In genomic region chr2:53567073-53567472, GRCh38 we compare ENCODE assay signal across 20 cellular contexts.
DNase-seq lines count a peak whose midpoint lies in the region; ATAC-seq, FAIRE-seq and TF ChIP-seq lines count a peak whose summit lies in the region.
"Had no signal": no experiment of that assay in that cellular context is flagged by ENCODE, and none has a peak within 500 bp of the region (broad histone marks: within the 10 kb centered on the region; RNA-seq: fewer than 3 reads in every experiment).

No MANE protein-coding gene starts in this region.

- TF ChIP-seq POLR2A in upper lobe of left lung (IDR thresholded peaks at IDR 0.05) = no peak

- H2AK5ac ChIP-seq in mesendoderm (ENCODE audit: low read length) = no peak overlapping the region

- TF ChIP-seq CTCF in GM23338 (conservative IDR thresholded peaks at IDR 0.05; ENCODE audit: low read depth in 2 of 2) (no peak), PC-9 (conservative IDR thresholded peaks at IDR 0.05) (no peak), endodermal cell (conservative IDR thresholded peaks at IDR 0.05) (no peak), upper lobe of left lung (IDR thresholded peaks at IDR 0.05) (no peak)

- no peak overlapping the region for H3K27ac Mint-ChIP-seq in GM23338
- peak overlapping the region; percentile 69 for H3K27ac Mint-ChIP-seq in endodermal cell
- H3K27ac Mint-ChIP-seq: CD4-positive, alpha-beta memory T cell; HFFc6 had no signal

- no peaks in the 10 kb centered on the region for H3K79me1 ChIP-seq in mesendoderm (ENCODE audit: low read length)

- no peak for FAIRE-seq in frontal cortex (lab: Jason Lieb, UNC)
- FAIRE-seq: GM12891, GM18507, H54 had no signal

- no peak overlapping the region for H3K4ac ChIP-seq in mesendoderm (ENCODE audit: low read depth, low read length)

- H3K4me2 ChIP-seq in GM23338 (no peak overlapping the region), PC-9 (no peak overlapping the region), mesendoderm (ENCODE audit: low read length) (no peak overlapping the region)

- no peak for TF ChIP-seq EP300 in upper lobe of left lung (IDR thresholded peaks at IDR 0.05)

- no peak overlapping the region for H3K56ac ChIP-seq in mesendoderm (ENCODE audit: low read length)

- intact Hi-C loops in PC-9 (cut with micrococcal nuclease; ENCODE audit: unreplicated experiment) = no loop called here

- no peak overlapping the region for H3K18ac ChIP-seq in mesendoderm (ENCODE audit: low read length)

- no peak overlapping the region for H4K5ac ChIP-seq in mesendoderm (ENCODE audit: low read length)

- H2BK5ac ChIP-seq in mesendoderm (ENCODE audit: low read length) = no peak overlapping the region

- H3K4me3 Mint-ChIP-seq in GM23338 (no peak overlapping the region), endodermal cell (no peak overlapping the region)
- H3K4me3 Mint-ChIP-seq: CD4-positive, alpha-beta memory T cell had no signal

- H4K8ac ChIP-seq in mesendoderm (ENCODE audit: low read depth, low read length) = no peak overlapping the region

- H3K36me3 ChIP-seq in GM23338 (ENCODE audit: insufficient read depth) (no peaks in the 10 kb centered on the region), PC-9 (ENCODE audit: low read depth) (no peaks in the 10 kb centered on the region), endodermal cell (ENCODE audit: control insufficient read depth, insufficient read depth, low read length) (no peaks in the 10 kb centered on the region), mesendoderm (ENCODE audit: control insufficient read depth, insufficient read depth, low read length) (no peaks in the 10 kb centered on the region), upper lobe of left lung (no peaks in the 10 kb centered on the region)
- no peaks in the 10 kb centered on the region for H3K36me3 ChIP-seq in effector memory CD4-positive, alpha-beta T cell (ENCODE audit: control insufficient read depth, insufficient read depth, low read length)
- H3K36me3 ChIP-seq: HAP-1 had no signal

- no TSS peak for BruUV-seq in PC-9 (replicated peaks; lab: Mats Ljungman, UMichigan)

- peak overlapping the region; percentile 89 for H2AFZ ChIP-seq in GM23338
- H2AFZ ChIP-seq in PC-9 = peak overlapping the region; percentile 28; the same call in 1 of the 2 replicates
- H2AFZ ChIP-seq: GM23248 had no signal

- ATAC-seq in GM23338 = no peak
- no peak for ATAC-seq in upper lobe of left lung (ENCODE audit: low FRiP score in 2 of 2)

- H3K9me3 ChIP-seq in PC-9 (ENCODE audit: insufficient read depth, low read depth) (0 out of 2 replicates have a peak, but pooled peaks cover 4% of the 10 kb centered on the region), endodermal cell (ENCODE audit: control insufficient read depth, low read length) (no peaks in the 10 kb centered on the region), upper lobe of left lung (no peaks in the 10 kb centered on the region)
- no peaks in the 10 kb centered on the region for H3K9me3 ChIP-seq in effector memory CD4-positive, alpha-beta T cell (ENCODE audit: control insufficient read depth, low read length)
- H3K9me3 ChIP-seq: HAP-1 had no signal

- no peak overlapping the region for H2BK120ac ChIP-seq in mesendoderm (ENCODE audit: low read depth, low read length)

- no peaks in the 10 kb centered on the region for H3K27me3 ChIP-seq in GM23338 (ENCODE audit: insufficient read depth)
- no peaks in the 10 kb centered on the region for H3K27me3 ChIP-seq in PC-9 (ENCODE audit: insufficient read depth, low read depth)
- H3K27me3 ChIP-seq in endodermal cell (ENCODE audit: control insufficient read depth, insufficient read depth, low read length, poor library complexity, severe bottlenecking) = no peaks in the 10 kb centered on the region
- no peaks in the 10 kb centered on the region for H3K27me3 ChIP-seq in mesendoderm (ENCODE audit: insufficient read depth, low read length, poor library complexity)
- no peaks in the 10 kb centered on the region for H3K27me3 ChIP-seq in upper lobe of left lung
- H3K27me3 ChIP-seq in effector memory CD4-positive, alpha-beta T cell (replicated peaks; ENCODE audit: control insufficient read depth, insufficient read depth, low read length, poor library complexity, severe bottlenecking) = no peaks in the 10 kb centered on the region

- H3F3A ChIP-seq in GM23338 (replicated peaks; ENCODE audit: low read depth) (no peaks in the 10 kb centered on the region), PC-9 (ENCODE audit: insufficient read depth, low read depth) (no peaks in the 10 kb centered on the region)

- H4K20me1 ChIP-seq in GM23338 (replicated peaks; ENCODE audit: insufficient read depth) (no peaks in the 10 kb centered on the region), PC-9 (ENCODE audit: insufficient read depth) (no peaks in the 10 kb centered on the region)

- H3K23ac ChIP-seq in mesendoderm (ENCODE audit: low read length) = peak overlapping the region; percentile 57

- H3K36me3 Mint-ChIP-seq in GM23338 (ENCODE audit: low read depth) (no peaks in the 10 kb centered on the region), endodermal cell (ENCODE audit: low read depth) (no peaks in the 10 kb centered on the region)
- H3K36me3 Mint-ChIP-seq: CD4-positive, alpha-beta memory T cell had no signal

- H3K4me1 Mint-ChIP-seq in GM23338 (peaks cover 3% of the 10 kb centered on the region; the same call in 2 of the 3 replicates), endodermal cell (peaks cover 11% of the 10 kb centered on the region)

- H3K9me3 Mint-ChIP-seq in GM23338 (no peaks in the 10 kb centered on the region; the same call in 2 of the 3 replicates), endodermal cell (peaks cover 2% of the 10 kb centered on the region)
- H3K9me3 Mint-ChIP-seq: CD4-positive, alpha-beta memory T cell; HFFc6 had no signal

- CTCF ChIA-PET in PC-9 (lab: Charles Lee) = no interaction called here

- H3K27me3 Mint-ChIP-seq in GM23338 (ENCODE audit: insufficient read depth, low read depth, poor library complexity) = peaks cover 3% of the 10 kb centered on the region
- no peaks in the 10 kb centered on the region for H3K27me3 Mint-ChIP-seq in endodermal cell (ENCODE audit: insufficient read depth)

- no peaks in the 10 kb centered on the region for H3K79me2 ChIP-seq in GM23338 (replicated peaks; ENCODE audit: insufficient read depth)
- H3K79me2 ChIP-seq in PC-9 (ENCODE audit: low read depth) = no peaks in the 10 kb centered on the region
- no peaks in the 10 kb centered on the region for H3K79me2 ChIP-seq in mesendoderm (ENCODE audit: control insufficient read depth, insufficient read depth, low read length)

- no peak overlapping the region for H2BK15ac ChIP-seq in mesendoderm (replicated peaks; ENCODE audit: low read depth)

- no peak overlapping the region for H3K4me3 ChIP-seq in GM23338
- H3K4me3 ChIP-seq in PC-9 = no peak overlapping the region
- H3K4me3 ChIP-seq in endodermal cell (ENCODE audit: low read length) = no peak overlapping the region
- H3K4me3 ChIP-seq in mesendoderm (ENCODE audit: low read length) = no peak overlapping the region
- no peak overlapping the region for H3K4me3 ChIP-seq in upper lobe of left lung
- no peak overlapping the region for H3K4me3 ChIP-seq in effector memory CD4-positive, alpha-beta T cell (ENCODE audit: insufficient read depth, low read depth, low read length, poor library complexity, severe bottlenecking)
- H3K4me3 ChIP-seq: GM23248, HAP-1 had no signal

- H3K27ac ChIP-seq in GM23338 (ENCODE audit: low read depth) (no peak overlapping the region), PC-9 (no peak overlapping the region), endodermal cell (ENCODE audit: low read depth, low read length) (no peak overlapping the region), mesendoderm (ENCODE audit: low read depth, low read length) (no peak overlapping the region), upper lobe of left lung (no peak overlapping the region)
- H3K27ac ChIP-seq in effector memory CD4-positive, alpha-beta T cell (ENCODE audit: insufficient read depth, low read length, poor library complexity, severe bottlenecking) = no peak overlapping the region
- H3K27ac ChIP-seq: GM23248 had no signal

- no peaks in the 10 kb centered on the region for H3K4me1 ChIP-seq in GM23338 (ENCODE audit: insufficient read depth)
- H3K4me1 ChIP-seq in PC-9 (replicated peaks; ENCODE audit: insufficient read depth) = no peaks in the 10 kb centered on the region
- peaks cover 6% of the 10 kb centered on the region for H3K4me1 ChIP-seq in endodermal cell (ENCODE audit: control insufficient read depth, insufficient read depth, low read length)
- H3K4me1 ChIP-seq in mesendoderm (ENCODE audit: control insufficient read depth, low read depth, low read length) = peaks cover 5% of the 10 kb centered on the region
- H3K4me1 ChIP-seq in upper lobe of left lung = no peaks in the 10 kb centered on the region
- no peaks in the 10 kb centered on the region for H3K4me1 ChIP-seq in effector memory CD4-positive, alpha-beta T cell (ENCODE audit: control insufficient read depth, insufficient read depth, low read length, poor library complexity, severe bottlenecking)
- H3K4me1 ChIP-seq: HAP-1 had no signal

- H3K9ac ChIP-seq in endodermal cell (ENCODE audit: extremely low read depth, low read length, poor library complexity, severe bottlenecking) = no peak overlapping the region
- H3K9ac ChIP-seq in mesendoderm (ENCODE audit: low read length) = no peak overlapping the region
- H3K9ac ChIP-seq: GM23248 had no signal

- H3K9me2 ChIP-seq in GM23338 (ENCODE audit: insufficient read depth) = peaks cover 1% of the 10 kb centered on the region; the same call in 1 of the 2 replicates
- H3K9me2 ChIP-seq in PC-9 (ENCODE audit: insufficient read depth) = no peaks in the 10 kb centered on the region

- POLR2A ChIA-PET in PC-9 (lab: Charles Lee; ENCODE audit: unreplicated experiment) = no interaction called here

- DNase-seq in GM23338 (ENCODE audit: low spot score) (no peak), PC-9 (no peak), endodermal cell (no peak), mesendoderm (peak; percentile 61), upper lobe of left lung (no peak), frontal cortex (ENCODE audit: low spot score in 2 of 2) (no peak)
- DNase-seq in effector memory CD4-positive, alpha-beta T cell = no peak
- DNase-seq: C1 segment of cervical spinal cord; Calu3; CD4-positive, alpha-beta memory T cell; COR-L47; DMS53; EL; GDM1; GM23248; HFFc6 had no signal

TF ChIP-seq in GM23338, 12 proteins besides CTCF, POLR2A, EP300 and RAD21 (continues in another document):
- TF ChIP-seq CREB1 (CRISPR knock-in tag; IDR thresholded peaks at IDR 0.05; ENCODE audit: low read depth) = no peak
- TF ChIP-seq STAT1 (IDR thresholded peaks at IDR 0.05; ENCODE audit: unreplicated experiment) = no peak
- TF ChIP-seq, protein P1, sequence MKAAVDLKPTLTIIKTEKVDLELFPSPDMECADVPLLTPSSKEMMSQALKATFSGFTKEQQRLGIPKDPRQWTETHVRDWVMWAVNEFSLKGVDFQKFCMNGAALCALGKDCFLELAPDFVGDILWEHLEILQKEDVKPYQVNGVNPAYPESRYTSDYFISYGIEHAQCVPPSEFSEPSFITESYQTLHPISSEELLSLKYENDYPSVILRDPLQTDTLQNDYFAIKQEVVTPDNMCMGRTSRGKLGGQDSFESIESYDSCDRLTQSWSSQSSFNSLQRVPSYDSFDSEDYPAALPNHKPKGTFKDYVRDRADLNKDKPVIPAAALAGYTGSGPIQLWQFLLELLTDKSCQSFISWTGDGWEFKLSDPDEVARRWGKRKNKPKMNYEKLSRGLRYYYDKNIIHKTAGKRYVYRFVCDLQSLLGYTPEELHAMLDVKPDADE (IDR thresholded peaks at IDR 0.05) = no peak
- no peak for TF ChIP-seq ZNF114 (CRISPR knock-in tag; IDR thresholded peaks at IDR 0.05)
- TF ChIP-seq ZNF331 (CRISPR knock-in tag; IDR thresholded peaks at IDR 0.05; ENCODE audit: low read depth) = no peak
